In the genomic region with DNA sequence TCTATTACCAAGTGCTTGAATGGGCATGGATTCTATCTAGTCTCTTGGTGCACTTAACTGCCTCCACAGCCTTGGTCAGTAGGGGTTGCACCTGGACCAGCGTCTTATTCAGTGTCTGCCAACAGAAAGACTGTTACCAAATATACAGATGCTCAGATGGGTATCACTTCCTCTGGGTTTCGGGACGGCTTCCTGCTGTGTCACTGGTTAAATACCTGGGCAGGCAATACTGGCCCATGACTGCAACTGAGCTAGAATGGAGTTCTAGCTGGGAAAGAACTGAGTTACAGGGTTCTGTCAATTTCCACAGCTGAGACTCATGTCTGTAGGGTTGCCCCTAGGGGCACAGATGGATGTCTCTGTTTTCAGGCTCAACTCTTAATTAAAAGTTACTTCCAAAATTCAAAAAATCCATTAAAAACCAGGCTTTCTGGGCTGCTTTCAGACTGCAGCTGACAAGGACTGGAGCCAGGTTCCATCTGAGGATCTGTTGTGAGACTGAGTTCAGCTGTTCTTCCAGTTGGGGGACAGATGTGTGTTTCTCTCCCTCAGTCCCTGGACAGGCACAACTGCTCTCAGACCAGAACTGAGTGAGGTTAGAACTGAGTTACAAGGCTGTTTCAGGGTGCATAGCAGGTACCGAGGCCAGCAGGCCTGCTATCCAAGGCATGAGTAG, we compare ENCODE assay signal across 22 cellular contexts.
DNase-seq lines count a peak whose midpoint lies in the region; ATAC-seq, FAIRE-seq and TF ChIP-seq lines count a peak whose summit lies in the region.
"Had no signal": no experiment of that assay in that cellular context is flagged by ENCODE, and none has a peak within 500 bp of the region (broad histone marks: within the 10 kb centered on the region; RNA-seq: fewer than 3 reads in every experiment).

No MANE protein-coding gene starts in this region.

- H3K9me3 ChIP-seq in BE2C = no peaks in the 10 kb centered on the region

- FAIRE-seq in bronchial epithelial cell (lab: Jason Lieb, UNC) = peak; percentile 23
- FAIRE-seq: keratinocyte had no signal

- H3K27ac Mint-ChIP-seq in T-helper 2 cell treated with Interferon-gamma antibody and Interleukin-4, amounts not matched to agents 5 μg/mL and 100 μg/mL, for 36 hours = no peak overlapping the region
- H3K27ac Mint-ChIP-seq: CD14-positive monocyte had no signal

- DNase-seq in BE2C (peak; percentile 3), bronchial epithelial cell (ENCODE audit: low read depth) (no peak), NCI-H2227 (lab: John Stamatoyannopoulos, UW; ENCODE audit: unreplicated experiment) (no peak), UCSD-AML1 (lab: John Stamatoyannopoulos, UW; ENCODE audit: unreplicated experiment) (no peak), GM13976 (ENCODE audit: low spot score) (no peak)
- no peak for DNase-seq in T-helper 2 cell treated with Interferon-gamma antibody and Interleukin-4, amounts not matched to agents 5 μg/mL and 100 μg/mL, for 36 hours (ENCODE audit: low spot score)
- DNase-seq: activated CD4-positive, alpha-beta T cell treated with anti-CD3 and anti-CD28 coated beads, Interleukin-2, amount 50 U/mL, for 1 hour; activated naive CD4-positive, alpha-beta T cell; aorta; DMS79; NCI-H1417 treated with DMSO at 0.1 percent for 48 hours; NCI-H2171; NCI-H748 treated with DMSO at 0.1 percent for 48 hours; stimulated activated CD4-positive, alpha-beta T cell treated with anti-CD3 and anti-CD28 coated beads, Interleukin-12 subunit alpha, Interleukin-12 subunit beta, amount 100 ng/mL, for 4 hours had no signal

- H3K4me1 Mint-ChIP-seq in T-helper 2 cell treated with Interferon-gamma antibody and Interleukin-4, amounts not matched to agents 5 μg/mL and 100 μg/mL, for 36 hours (ENCODE audit: low read depth) = no peaks in the 10 kb centered on the region

- H3K27me3 ChIP-seq in BE2C (no peaks in the 10 kb centered on the region), bronchial epithelial cell (ENCODE audit: control insufficient read depth, insufficient read depth, low read length) (no peaks in the 10 kb centered on the region)
- H3K27me3 ChIP-seq: hepatocyte, tibial nerve had no signal

- 0 out of 2 replicates have a peak, but pooled peaks cover 3% of the 10 kb centered on the region for H3K4me1 ChIP-seq in BE2C
- H3K4me1 ChIP-seq: tibial nerve had no signal

- ATAC-seq in GM19397 (IDR thresholded peaks at IDR 0.05; ENCODE audit: unreplicated experiment) (peak; percentile 70), HG03097 (IDR thresholded peaks at IDR 0.05; ENCODE audit: low FRiP score, unreplicated experiment) (peak; percentile 73)
- ATAC-seq: HCT116, Panc1 had no signal

- H3K4me3 ChIP-seq in BE2C (ENCODE audit: low read depth, low read length) = no peak overlapping the region
- H3K4me3 ChIP-seq in bronchial epithelial cell (ENCODE audit: low read depth, low read length) = no peak overlapping the region
- H3K4me3 ChIP-seq: hepatocyte, tibial nerve had no signal

- no peak for TF ChIP-seq CTCF in BE2C (IDR thresholded peaks at IDR 0.05; ENCODE audit: low read depth, low read length)
- TF ChIP-seq CTCF in bronchial epithelial cell (IDR thresholded peaks at IDR 0.05; ENCODE audit: insufficient read depth, low read length, severe bottlenecking) = no peak
- no peak for TF ChIP-seq CTCF in GM13976 (IDR thresholded peaks at IDR 0.05; ENCODE audit: borderline replicate concordance, control extremely low read depth, extremely low read depth, insufficient read depth, missing control alignments)

- no peaks in the 10 kb centered on the region for H3K36me3 ChIP-seq in BE2C
- H3K36me3 ChIP-seq in bronchial epithelial cell (ENCODE audit: control insufficient read depth, insufficient read depth, low read length) = no peaks in the 10 kb centered on the region
- H3K36me3 ChIP-seq: tibial nerve had no signal

- H3K9me3 Mint-ChIP-seq in T-helper 2 cell treated with Interferon-gamma antibody and Interleukin-4, amounts not matched to agents 5 μg/mL and 100 μg/mL, for 36 hours = peaks cover 4% of the 10 kb centered on the region

- no peaks in the 10 kb centered on the region for H3K27me3 Mint-ChIP-seq in T-helper 2 cell treated with Interferon-gamma antibody and Interleukin-4, amounts not matched to agents 5 μg/mL and 100 μg/mL, for 36 hours (ENCODE audit: low read depth)

- in situ Hi-C loops in GM13976 (cut with MboI; ENCODE audit: low sequenced_read_pairs, unreplicated experiment) = no loop called here

- H3K4me3 Mint-ChIP-seq in T-helper 2 cell treated with Interferon-gamma antibody and Interleukin-4, amounts not matched to agents 5 μg/mL and 100 μg/mL, for 36 hours = no peak overlapping the region
- H3K4me3 Mint-ChIP-seq: CD14-positive monocyte had no signal

- H3K36me3 Mint-ChIP-seq in T-helper 2 cell treated with Interferon-gamma antibody and Interleukin-4, amounts not matched to agents 5 μg/mL and 100 μg/mL, for 36 hours (ENCODE audit: low read depth) = no peaks in the 10 kb centered on the region
- H3K36me3 Mint-ChIP-seq: CD14-positive monocyte had no signal
